1 cellular context compared by ENCODE assay signal in genomic region chr7:132185150-132185549, GRCh38.
TF ChIP-seq lines count a peak whose summit lies in the region.

No MANE protein-coding gene starts in this region.

TF ChIP-seq in SK-N-SH, 30 proteins besides CTCF, POLR2A, EP300 and RAD21 (continued from another document):
- TF ChIP-seq REST (IDR thresholded peaks at IDR 0.05; ENCODE audit: low read depth, low read length): no peak
- TF ChIP-seq SIN3A (IDR thresholded peaks at IDR 0.05; ENCODE audit: borderline replicate concordance, low read depth, low read length): no peak
